In genomic region chr17:384622-385194, GRCh38 we compare ENCODE assay signal across 9 cellular contexts. TPM values are rescaled to one million over a fixed set of nuclear protein-coding genes. Genes with fewer than 3 reads are reported as not detected.
DNase-seq lines count a peak whose midpoint lies in the region; ATAC-seq and TF ChIP-seq lines count a peak whose summit lies in the region.
"Had no signal": no experiment of that assay in that cellular context is flagged by ENCODE, and none has a peak within 500 bp of the region (broad histone marks: within the 10 kb centered on the region; RNA-seq: fewer than 3 reads in every experiment).

No MANE protein-coding gene starts in this region.

- H3K27me3 ChIP-seq in A673 (replicated peaks; ENCODE audit: insufficient read depth, low read depth, low read length, poor library complexity): no peaks in the 10 kb centered on the region
- H3K27me3 ChIP-seq in NT2/D1 (ENCODE audit: insufficient read depth, insufficient read length): peaks cover 42% of the 10 kb centered on the region
- H3K27me3 ChIP-seq in neural cell (ENCODE audit: insufficient read depth, low read depth, low read length): no peaks in the 10 kb centered on the region

- no peaks in the 10 kb centered on the region for H3K79me2 ChIP-seq in neural cell (replicated peaks; ENCODE audit: insufficient read depth, low read length)

- no peaks in the 10 kb centered on the region for H3K9me3 ChIP-seq in A673 (ENCODE audit: low read depth, low read length, poor library complexity, severe bottlenecking)
- H3K9me3 ChIP-seq in NT2/D1 (ENCODE audit: insufficient read depth, low read length): 0 out of 2 replicates have a peak, but pooled peaks cover 6% of the 10 kb centered on the region
- no peaks in the 10 kb centered on the region for H3K9me3 ChIP-seq in neural cell (ENCODE audit: low read length)
- H3K9me3 ChIP-seq: SK-N-SH had no signal

- intact Hi-C loops in A673 (cut with micrococcal nuclease; ENCODE audit: unreplicated experiment): loop anchor here (5.0 kb wide), 1 partner anchor 242 kb away; a partner anchor contains a TSS

- no peaks in the 10 kb centered on the region for H4K20me1 ChIP-seq in neural cell (ENCODE audit: insufficient read depth)

- H3K4me3 ChIP-seq in A673 (ENCODE audit: low read depth, low read length, poor library complexity, severe bottlenecking) (peak overlapping the region; percentile 42), NT2/D1 (ENCODE audit: insufficient read length, low read depth) (peak overlapping the region; percentile 34), epithelial cell of proximal tubule (ENCODE audit: low read depth, low read length) (peak overlapping the region; percentile 64), neural cell (ENCODE audit: low read length) (peak overlapping the region; percentile 58)

- H3K27ac ChIP-seq in A673 (ENCODE audit: low read depth, low read length, poor library complexity, severe bottlenecking) (no peak overlapping the region), neural cell (ENCODE audit: low read length) (peak overlapping the region; percentile 97)

- H3K9me2 ChIP-seq in neural cell (ENCODE audit: insufficient read depth, low read length): no peaks in the 10 kb centered on the region
- H3K9me2 ChIP-seq: SK-N-SH had no signal

- H3K4me2 ChIP-seq in neural cell (ENCODE audit: low read length): no peak overlapping the region

- no peak for DNase-seq in A673 (ENCODE audit: low spot score)
- no peak for DNase-seq in NT2/D1 (ENCODE audit: low read depth, low spot score)
- no peak for DNase-seq in epithelial cell of proximal tubule (ENCODE audit: low read depth)
- no peak for DNase-seq in GM20000 (ENCODE audit: low spot score)
- no peak for DNase-seq in MV-4-11 (lab: John Stamatoyannopoulos, UW)
- DNase-seq in Ammon's horn (ENCODE audit: low spot score): no peak

- no peak for TF ChIP-seq EP300 in neural cell (conservative IDR thresholded peaks at IDR 0.05; ENCODE audit: poor library complexity, severe bottlenecking)

- CTCF ChIA-PET in A673 (lab: Charles Lee): interaction anchor here (0.7 kb wide), 1 partner anchor 28 kb away, joined by 3 read pairs; no protein-coding TSS in a partner anchor

- ATAC-seq in HG02970 (IDR thresholded peaks at IDR 0.05; ENCODE audit: low FRiP score, unreplicated experiment): no peak

- peak overlapping the region; percentile 70 for H3K9ac ChIP-seq in NT2/D1 (ENCODE audit: insufficient read length, low read depth)
- peak overlapping the region; percentile 74 for H3K9ac ChIP-seq in neural cell (ENCODE audit: low read length)
- H3K9ac ChIP-seq: SK-N-SH had no signal

- no peaks in the 10 kb centered on the region for H3K36me3 ChIP-seq in A673 (ENCODE audit: insufficient read depth, low read length, poor library complexity, severe bottlenecking)
- no peaks in the 10 kb centered on the region for H3K36me3 ChIP-seq in NT2/D1 (ENCODE audit: insufficient read depth, insufficient read length, low read length)
- no peaks in the 10 kb centered on the region for H3K36me3 ChIP-seq in neural cell (ENCODE audit: insufficient read depth, low read length)

- BruUV-seq in A673 (replicated peaks; lab: Mats Ljungman, UMichigan): no TSS peak

- H3K4me1 ChIP-seq in A673 (ENCODE audit: insufficient read depth, low read length, poor library complexity, severe bottlenecking) (peaks cover 3% of the 10 kb centered on the region), NT2/D1 (ENCODE audit: insufficient read depth, insufficient read length) (peaks cover 13% of the 10 kb centered on the region)

- peak overlapping the region; percentile 8 for H2AFZ ChIP-seq in neural cell (ENCODE audit: low read depth, low read length)

- POLR2A ChIA-PET in A673 (lab: Charles Lee; ENCODE audit: low non-redundant PET): no interaction called here

- peaks cover 9% of the 10 kb centered on the region for H3F3A ChIP-seq in neural cell (ENCODE audit: insufficient read depth, low read length, poor library complexity, severe bottlenecking)

- TF ChIP-seq CTCF in A673 (conservative IDR thresholded peaks at IDR 0.05; ENCODE audit: low read depth, low read length) (no peak), epithelial cell of proximal tubule (conservative IDR thresholded peaks at IDR 0.05; ENCODE audit: low read depth, low read length) (no peak), neural cell (IDR thresholded peaks at IDR 0.05; ENCODE audit: poor library complexity, severe bottlenecking) (no peak), GM20000 (IDR thresholded peaks at IDR 0.05; ENCODE audit: extremely low read depth, missing control alignments) (no peak)

- no peak for TF ChIP-seq RAD21 in neural cell (conservative IDR thresholded peaks at IDR 0.05)

TF ChIP-seq in neural cell, 6 proteins besides CTCF, POLR2A, EP300 and RAD21:
- TF ChIP-seq TAF1 (IDR thresholded peaks at IDR 0.05; ENCODE audit: low read depth): no peak
- no peak for TF ChIP-seq POLR2AphosphoS5 (IDR thresholded peaks at IDR 0.05)
- TF ChIP-seq SMC3 (conservative IDR thresholded peaks at IDR 0.05; ENCODE audit: poor library complexity): no peak
- TF ChIP-seq REST (IDR thresholded peaks at IDR 0.05; ENCODE audit: borderline replicate concordance): no peak
- no peak for TF ChIP-seq EZH2 (IDR thresholded peaks at IDR 0.05; ENCODE audit: borderline replicate concordance, insufficient read depth, low read length, poor library complexity, severe bottlenecking)
- no peak for TF ChIP-seq MXI1 (conservative IDR thresholded peaks at IDR 0.05; ENCODE audit: poor library complexity, severe bottlenecking)
TF ChIP-seq in neural cell: peak in this region for 0.

RNA-seq across cellular contexts. Expression of gene RPH3AL, which starts 32.1 kb away (rescaled TPM):
- total RNA-seq in A673 (2021) (0.82 and 1.3 TPM in 2 replicates), epithelial cell of proximal tubule (15.9 and 40.8 TPM in 2 replicates)
- 0.84 and 0.87 TPM in 2 replicates for polyA plus RNA-seq in neural cell
- 2.9 and 4.2 TPM in 2 replicates for polyA minus RNA-seq in neural cell
